ENCODE assay signal across 2 cellular contexts in genomic region chr18:45324489-45325111, GRCh38.
TF ChIP-seq lines count a peak whose summit lies in the region.

No MANE protein-coding gene starts in this region.

TF ChIP-seq in liver, 16 proteins besides CTCF, POLR2A, EP300 and RAD21 (continued from another document):
- TF ChIP-seq TAF1 (conservative IDR thresholded peaks at IDR 0.05) (peak; percentile 59), HNF4A (conservative IDR thresholded peaks at IDR 0.05) (peak; percentile 78 to 81), MAX (IDR thresholded peaks at IDR 0.05) (peak; percentile 86), FOXA1 (IDR thresholded peaks at IDR 0.05) (peak; percentile 52), HNF4G (IDR thresholded peaks at IDR 0.05) (peak; percentile 40), SP1 (IDR thresholded peaks at IDR 0.05) (peak; percentile 87), FOXA2 (IDR thresholded peaks at IDR 0.05) (peak; percentile 63), YY1 (IDR thresholded peaks at IDR 0.05) (peak; percentile 67), EGR1 (IDR thresholded peaks at IDR 0.05; ENCODE audit: low read depth in 2 of 2) (peak; percentile 99)
- TF ChIP-seq, protein P1, sequence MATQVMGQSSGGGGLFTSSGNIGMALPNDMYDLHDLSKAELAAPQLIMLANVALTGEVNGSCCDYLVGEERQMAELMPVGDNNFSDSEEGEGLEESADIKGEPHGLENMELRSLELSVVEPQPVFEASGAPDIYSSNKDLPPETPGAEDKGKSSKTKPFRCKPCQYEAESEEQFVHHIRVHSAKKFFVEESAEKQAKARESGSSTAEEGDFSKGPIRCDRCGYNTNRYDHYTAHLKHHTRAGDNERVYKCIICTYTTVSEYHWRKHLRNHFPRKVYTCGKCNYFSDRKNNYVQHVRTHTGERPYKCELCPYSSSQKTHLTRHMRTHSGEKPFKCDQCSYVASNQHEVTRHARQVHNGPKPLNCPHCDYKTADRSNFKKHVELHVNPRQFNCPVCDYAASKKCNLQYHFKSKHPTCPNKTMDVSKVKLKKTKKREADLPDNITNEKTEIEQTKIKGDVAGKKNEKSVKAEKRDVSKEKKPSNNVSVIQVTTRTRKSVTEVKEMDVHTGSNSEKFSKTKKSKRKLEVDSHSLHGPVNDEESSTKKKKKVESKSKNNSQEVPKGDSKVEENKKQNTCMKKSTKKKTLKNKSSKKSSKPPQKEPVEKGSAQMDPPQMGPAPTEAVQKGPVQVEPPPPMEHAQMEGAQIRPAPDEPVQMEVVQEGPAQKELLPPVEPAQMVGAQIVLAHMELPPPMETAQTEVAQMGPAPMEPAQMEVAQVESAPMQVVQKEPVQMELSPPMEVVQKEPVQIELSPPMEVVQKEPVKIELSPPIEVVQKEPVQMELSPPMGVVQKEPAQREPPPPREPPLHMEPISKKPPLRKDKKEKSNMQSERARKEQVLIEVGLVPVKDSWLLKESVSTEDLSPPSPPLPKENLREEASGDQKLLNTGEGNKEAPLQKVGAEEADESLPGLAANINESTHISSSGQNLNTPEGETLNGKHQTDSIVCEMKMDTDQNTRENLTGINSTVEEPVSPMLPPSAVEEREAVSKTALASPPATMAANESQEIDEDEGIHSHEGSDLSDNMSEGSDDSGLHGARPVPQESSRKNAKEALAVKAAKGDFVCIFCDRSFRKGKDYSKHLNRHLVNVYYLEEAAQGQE (IDR thresholded peaks at IDR 0.05), result no peak

TF ChIP-seq in HepG2, 621 proteins besides CTCF, POLR2A, EP300 and RAD21 (continued from another document):
- TF ChIP-seq ZNF441 (CRISPR knock-in tag; IDR thresholded peaks at IDR 0.05; ENCODE audit: borderline replicate concordance) (no peak), SOX5 (CRISPR knock-in tag; IDR thresholded peaks at IDR 0.05; ENCODE audit: borderline replicate concordance) (no peak), ZNF121 (CRISPR knock-in tag; IDR thresholded peaks at IDR 0.05) (no peak), ZNF576 (CRISPR knock-in tag; IDR thresholded peaks at IDR 0.05) (no peak), JUN (CRISPR knock-in tag; IDR thresholded peaks at IDR 0.05) (no peak)
- TF ChIP-seq, protein P2, sequence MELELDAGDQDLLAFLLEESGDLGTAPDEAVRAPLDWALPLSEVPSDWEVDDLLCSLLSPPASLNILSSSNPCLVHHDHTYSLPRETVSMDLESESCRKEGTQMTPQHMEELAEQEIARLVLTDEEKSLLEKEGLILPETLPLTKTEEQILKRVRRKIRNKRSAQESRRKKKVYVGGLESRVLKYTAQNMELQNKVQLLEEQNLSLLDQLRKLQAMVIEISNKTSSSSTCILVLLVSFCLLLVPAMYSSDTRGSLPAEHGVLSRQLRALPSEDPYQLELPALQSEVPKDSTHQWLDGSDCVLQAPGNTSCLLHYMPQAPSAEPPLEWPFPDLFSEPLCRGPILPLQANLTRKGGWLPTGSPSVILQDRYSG (CRISPR knock-in tag; IDR thresholded peaks at IDR 0.05), result no peak
- TF ChIP-seq, protein P3, sequence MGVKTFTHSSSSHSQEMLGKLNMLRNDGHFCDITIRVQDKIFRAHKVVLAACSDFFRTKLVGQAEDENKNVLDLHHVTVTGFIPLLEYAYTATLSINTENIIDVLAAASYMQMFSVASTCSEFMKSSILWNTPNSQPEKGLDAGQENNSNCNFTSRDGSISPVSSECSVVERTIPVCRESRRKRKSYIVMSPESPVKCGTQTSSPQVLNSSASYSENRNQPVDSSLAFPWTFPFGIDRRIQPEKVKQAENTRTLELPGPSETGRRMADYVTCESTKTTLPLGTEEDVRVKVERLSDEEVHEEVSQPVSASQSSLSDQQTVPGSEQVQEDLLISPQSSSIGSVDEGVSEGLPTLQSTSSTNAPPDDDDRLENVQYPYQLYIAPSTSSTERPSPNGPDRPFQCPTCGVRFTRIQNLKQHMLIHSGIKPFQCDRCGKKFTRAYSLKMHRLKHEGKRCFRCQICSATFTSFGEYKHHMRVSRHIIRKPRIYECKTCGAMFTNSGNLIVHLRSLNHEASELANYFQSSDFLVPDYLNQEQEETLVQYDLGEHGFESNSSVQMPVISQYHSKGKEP (CRISPR knock-in tag; IDR thresholded peaks at IDR 0.05), result no peak
- TF ChIP-seq, protein P4, sequence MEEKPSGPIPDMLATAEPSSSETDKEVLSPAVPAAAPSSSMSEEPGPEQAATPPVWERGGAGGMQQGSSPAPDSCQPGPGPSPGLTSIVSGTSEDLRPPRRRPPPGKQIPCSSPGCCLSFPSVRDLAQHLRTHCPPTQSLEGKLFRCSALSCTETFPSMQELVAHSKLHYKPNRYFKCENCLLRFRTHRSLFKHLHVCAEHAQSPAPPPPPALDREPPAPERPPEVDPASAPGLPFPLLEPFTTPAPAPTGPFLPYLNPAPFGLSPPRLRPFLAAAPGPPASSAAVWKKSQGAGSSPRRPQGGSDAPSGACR (CRISPR knock-in tag; IDR thresholded peaks at IDR 0.05), result no peak
